Comparison of ENCODE assay signal across 7 cellular contexts in genomic region chr1:21022279-21023040, GRCh38.
DNase-seq lines count a peak whose midpoint lies in the region; ATAC-seq lines count a peak whose summit lies in the region.

No MANE protein-coding gene starts in this region.

- H3K27me3 ChIP-seq in HUES48 (ENCODE audit: control insufficient read depth, insufficient read depth, low read length), result no peaks in the 10 kb centered on the region

- H3K4me3 ChIP-seq in HUES48 (ENCODE audit: low read depth, low read length) (no peak overlapping the region), skeletal muscle cell (ENCODE audit: low read depth, low read length) (no peak overlapping the region)

- ATAC-seq in GM21515 (IDR thresholded peaks at IDR 0.05; ENCODE audit: unreplicated experiment), result peak; percentile 80
- ATAC-seq in left ventricle myocardium superior, result peak; percentile 98

- H3K36me3 ChIP-seq in HUES48 (ENCODE audit: control insufficient read depth, insufficient read depth, low read length), result no peaks in the 10 kb centered on the region

- H3K9ac ChIP-seq in HUES48 (ENCODE audit: low read depth, low read length), result no peak overlapping the region

- intact Hi-C loops in left ventricle myocardium superior (cut with micrococcal nuclease), result no loop called here

- no peaks in the 10 kb centered on the region for H3K4me1 ChIP-seq in HUES48 (ENCODE audit: control insufficient read depth, insufficient read depth, low read length)

- DNase-seq in GF-D8 (lab: John Stamatoyannopoulos, UW), result peak; percentile 79
- DNase-seq in NOMO-1 treated with DMSO at 0.1 percent for 48 hours (lab: John Stamatoyannopoulos, UW; ENCODE audit: unreplicated experiment), result peak; percentile 91
- DNase-seq in amniotic epithelial cell (ENCODE audit: low read depth), result peak; percentile 99
- DNase-seq in left ventricle myocardium superior, result no peak
- DNase-seq in skeletal muscle cell (ENCODE audit: low read depth), result peak; percentile 96

- peaks cover 9% of the 10 kb centered on the region for H3K9me3 ChIP-seq in HUES48 (ENCODE audit: control insufficient read depth, insufficient read depth, low read length)

- peak overlapping the region; percentile 21 for H3K27ac ChIP-seq in HUES48 (ENCODE audit: low read depth, low read length)
